23 cellular contexts compared by ENCODE assay signal in genomic region chr1:147077936-147078605, GRCh38.
DNase-seq lines count a peak whose midpoint lies in the region; ATAC-seq and TF ChIP-seq lines count a peak whose summit lies in the region.
"Had no signal": no experiment of that assay in that cellular context is flagged by ENCODE, and none has a peak within 500 bp of the region (broad histone marks: within the 10 kb centered on the region; RNA-seq: fewer than 3 reads in every experiment).

No MANE protein-coding gene starts in this region.

- H4K5ac ChIP-seq in H9 (ENCODE audit: insufficient read length, low read depth, low read length), result no peak overlapping the region

- H2BK15ac ChIP-seq in H9 (ENCODE audit: low read depth, low read length), result no peak overlapping the region

- H3K9ac ChIP-seq in H9 (ENCODE audit: extremely low read depth, insufficient read length, low read length) (no peak overlapping the region), endodermal cell (ENCODE audit: extremely low read depth, low read length, poor library complexity, severe bottlenecking) (no peak overlapping the region)
- H3K9ac ChIP-seq: KMS-11 had no signal

- no peaks in the 10 kb centered on the region for H3K79me2 ChIP-seq in H9 (ENCODE audit: insufficient read depth, low read length)

- H3K23ac ChIP-seq in H9 (ENCODE audit: insufficient read length, low read depth, low read length), result no peak overlapping the region

- H3K27ac Mint-ChIP-seq in activated CD4-positive, alpha-beta T cell treated with anti-CD3 and anti-CD28 coated beads for 36 hours, result no peak overlapping the region
- H3K27ac Mint-ChIP-seq in H9 (peak overlapping the region in 1 of 3 experiments; percentile 62; a peak in 1 of 7 replicates), endodermal cell (no peak overlapping the region), T-cell (peak overlapping the region in 1 of 2 donors; percentile 19)
- H3K27ac Mint-ChIP-seq: HFFc6 had no signal

- intact Hi-C loops in activated CD4-positive, alpha-beta T cell treated with anti-CD3 and anti-CD28 coated beads for 36 hours (cut with DNase I, micrococcal nuclease), result no loop called here

- H3K27me3 Mint-ChIP-seq in activated CD4-positive, alpha-beta T cell treated with anti-CD3 and anti-CD28 coated beads for 36 hours, result peaks cover 77% of the 10 kb centered on the region
- H3K27me3 Mint-ChIP-seq in H9 (ENCODE audit: low read depth) (peaks cover 99% of the 10 kb centered on the region), endodermal cell (ENCODE audit: insufficient read depth) (peaks cover 97% of the 10 kb centered on the region), T-cell (peaks cover 82 to 90% of the 10 kb centered on the region in 2 donors)

- peak overlapping the region; percentile 63 for H3K4me2 ChIP-seq in H9 (ENCODE audit: insufficient read depth, insufficient read length, low read length)
- H3K4me2 ChIP-seq: KMS-11 had no signal

- H3K23me2 ChIP-seq in H9 (ENCODE audit: insufficient read length, low read depth, low read length, poor library complexity, severe bottlenecking), result peaks cover 16% of the 10 kb centered on the region

- H3K18ac ChIP-seq in H9 (ENCODE audit: insufficient read length, low read depth, low read length), result no peak overlapping the region

- WGBS in H9 (ENCODE audit: extremely low coverage, insufficient read length, low lambda C conversion rate), result no CpG with 5 or more reads among the region's 37 CpGs
- 31 to 50% methylated on average over 27 to 37 of the region's 37 CpGs for WGBS in endodermal cell (ENCODE audit: insufficient coverage in 1 of 2, insufficient read length in 1 of 2), 2 experiments

- H3K4me3 Mint-ChIP-seq in activated CD4-positive, alpha-beta T cell treated with anti-CD3 and anti-CD28 coated beads for 36 hours, result no peak overlapping the region
- H3K4me3 Mint-ChIP-seq in H9, result peak overlapping the region in 1 of 2 experiments; percentile 77; a peak in 4 of 5 replicates
- peak overlapping the region; percentile 55 for H3K4me3 Mint-ChIP-seq in endodermal cell
- H3K4me3 Mint-ChIP-seq in T-cell, result peak overlapping the region in 1 of 3 donors; percentile 87
- H3K4me3 Mint-ChIP-seq: HFFc6, neural crest cell had no signal

- no peaks in the 10 kb centered on the region for H3K36me3 Mint-ChIP-seq in activated CD4-positive, alpha-beta T cell treated with anti-CD3 and anti-CD28 coated beads for 36 hours (ENCODE audit: low read depth)
- H3K36me3 Mint-ChIP-seq in H9 (ENCODE audit: insufficient read depth in 1 of 3, low read depth in 3 of 3) (peaks cover 0 to 2% (median 0%) of the 10 kb centered on the region in 3 experiments; a peak in 1 of 7 replicates), endodermal cell (ENCODE audit: low read depth) (no peaks in the 10 kb centered on the region), T-cell (no peaks in the 10 kb centered on the region)
- H3K36me3 Mint-ChIP-seq: CD4-positive, alpha-beta memory T cell had no signal

- H3K9me3 ChIP-seq in H9 (ENCODE audit: control insufficient read depth, low read depth, low read length) (no peaks in the 10 kb centered on the region), endodermal cell (ENCODE audit: control insufficient read depth, low read length) (peaks cover 11% of the 10 kb centered on the region)
- H3K9me3 ChIP-seq: heart right ventricle, upper lobe of left lung had no signal

- no peak overlapping the region for H3K14ac ChIP-seq in H9 (ENCODE audit: insufficient read depth, low read length)

- H3K56ac ChIP-seq in H9 (ENCODE audit: insufficient read length, low read depth, low read length), result no peak overlapping the region

- H3K4ac ChIP-seq in H9 (ENCODE audit: low read depth, low read length), result no peak overlapping the region

- H3K4me1 ChIP-seq in H9 (ENCODE audit: insufficient read depth, low read length) (no peaks in the 10 kb centered on the region), endodermal cell (ENCODE audit: control insufficient read depth, insufficient read depth, low read length) (no peaks in the 10 kb centered on the region)

- H4K20me1 ChIP-seq in H9 (ENCODE audit: control insufficient read depth, insufficient read depth, insufficient read length), result peaks cover 4% of the 10 kb centered on the region

- H2BK120ac ChIP-seq in H9 (ENCODE audit: low read depth, low read length, poor library complexity, severe bottlenecking), result no peak overlapping the region

- no peaks in the 10 kb centered on the region for H3K9me3 Mint-ChIP-seq in activated CD4-positive, alpha-beta T cell treated with anti-CD3 and anti-CD28 coated beads for 36 hours (ENCODE audit: low read depth)
- peaks cover 0 to 6% of the 10 kb centered on the region in 2 experiments; a peak in 1 of 5 replicates for H3K9me3 Mint-ChIP-seq in H9
- H3K9me3 Mint-ChIP-seq in endodermal cell, result peaks cover 16% of the 10 kb centered on the region
- peaks cover 2 to 7% (median 3%) of the 10 kb centered on the region in 3 donors for H3K9me3 Mint-ChIP-seq in T-cell

- no peak overlapping the region for H2BK12ac ChIP-seq in H9 (ENCODE audit: insufficient read length, low read depth, low read length)

- H3K27me3 ChIP-seq in H9 (ENCODE audit: insufficient read depth, low read length) (peaks cover 73% of the 10 kb centered on the region), endodermal cell (ENCODE audit: control insufficient read depth, insufficient read depth, low read length, poor library complexity, severe bottlenecking) (peaks cover 100% of the 10 kb centered on the region)

- H2BK20ac ChIP-seq in H9 (ENCODE audit: low read depth, low read length, poor library complexity, severe bottlenecking), result no peak overlapping the region

- H3K27ac ChIP-seq in H9 (ENCODE audit: insufficient read length, low read depth, low read length), result no peak overlapping the region
- no peak overlapping the region for H3K27ac ChIP-seq in endodermal cell (ENCODE audit: low read depth, low read length)
- H3K27ac ChIP-seq: 22Rv1, heart right ventricle, KMS-11, upper lobe of left lung had no signal

- POLR2A ChIA-PET in activated CD4-positive, alpha-beta T cell treated with anti-CD3 and anti-CD28 coated beads for 36 hours (lab: Charles Lee), result no interaction called here
- POLR2A ChIA-PET in T-cell (lab: Charles Lee), result no interaction called here

- H4K8ac ChIP-seq in H9 (replicated peaks; ENCODE audit: insufficient read length, low read depth, low read length), result no peak overlapping the region

- peak overlapping the region; percentile 56 for H3K4me3 ChIP-seq in endodermal cell (ENCODE audit: low read length)
- H3K4me3 ChIP-seq: heart right ventricle, lung, upper lobe of left lung had no signal

- TF ChIP-seq CTCF in H9 (conservative IDR thresholded peaks at IDR 0.05), result no peak
- no peak for TF ChIP-seq CTCF in endodermal cell (conservative IDR thresholded peaks at IDR 0.05)

- H2AK5ac ChIP-seq in H9 (ENCODE audit: insufficient read length, low read length), result no peak overlapping the region

- no peak overlapping the region for H2BK5ac ChIP-seq in H9 (ENCODE audit: insufficient read length, low read length)

- no peak overlapping the region for H2AFZ ChIP-seq in H9 (ENCODE audit: low read length)

- no peaks in the 10 kb centered on the region for H3K79me1 ChIP-seq in H9 (ENCODE audit: insufficient read depth, low read depth, low read length, poor library complexity, severe bottlenecking)

- no peak for ATAC-seq in activated CD4-positive, alpha-beta T cell treated with anti-CD3 and anti-CD28 coated beads for 36 hours
- ATAC-seq in T-cell (replicated peaks in 1 of 4), result no peak
- ATAC-seq: activated CD4-positive, CD25-positive, alpha-beta regulatory T cell treated with anti-CD3 and anti-CD28 coated beads, Interleukin-2, amount 50 U/mL, for 24 hours; heart right ventricle; Panc1 had no signal

- H3K36me3 ChIP-seq in endodermal cell (ENCODE audit: control insufficient read depth, insufficient read depth, low read length), result no peaks in the 10 kb centered on the region
- H3K36me3 ChIP-seq: heart right ventricle, upper lobe of left lung had no signal

- CTCF ChIA-PET in activated CD4-positive, alpha-beta T cell treated with anti-CD3 and anti-CD28 coated beads for 36 hours (lab: Charles Lee), result no interaction called here
- CTCF ChIA-PET in T-cell (lab: Charles Lee), result no interaction called here

- H3K4me1 Mint-ChIP-seq in activated CD4-positive, alpha-beta T cell treated with anti-CD3 and anti-CD28 coated beads for 36 hours, result peaks cover 31% of the 10 kb centered on the region
- H3K4me1 Mint-ChIP-seq in H9, result peaks cover 19 to 28% of the 10 kb centered on the region in 2 experiments
- H3K4me1 Mint-ChIP-seq in endodermal cell, result peaks cover 12% of the 10 kb centered on the region
- peaks cover 34 to 43% (median 38%) of the 10 kb centered on the region in 3 donors for H3K4me1 Mint-ChIP-seq in T-cell
- H3K4me1 Mint-ChIP-seq: neural crest cell had no signal

- H3T11ph ChIP-seq in H9 (ENCODE audit: low read length), result no peak overlapping the region

- no peak overlapping the region for H4K91ac ChIP-seq in H9 (ENCODE audit: insufficient read length, low read depth, low read length)

- peak; percentile 9 for DNase-seq in activated CD4-positive, alpha-beta T cell treated with anti-CD3 and anti-CD28 coated beads for 36 hours
- DNase-seq in activated CD4-positive, alpha-beta T cell treated with anti-CD3 and anti-CD28 coated beads for 1 hour, result no peak
- DNase-seq in H9, result no peak
- DNase-seq in endodermal cell, result no peak
- DNase-seq in left kidney (ENCODE audit: low read depth, low spot score), result peak; percentile 41
- no peak for DNase-seq in T-cell
- DNase-seq in D341Med (ENCODE audit: low spot score), result no peak
- no peak for DNase-seq in NCI-H82 treated with DMSO at 0.1 percent for 48 hours (lab: John Stamatoyannopoulos, UW; ENCODE audit: unreplicated experiment)
- DNase-seq: CD4-positive, alpha-beta memory T cell; heart right ventricle; HFFc6; islet precursor cell; NCI-H146; NCI-H2171 treated with DMSO at 0.1 percent for 48 hours; NCI-H524 treated with DMSO at 0.1 percent for 48 hours; SIG-M5 had no signal

Comparison
In these comparisons a context has a peak if more than half of its experiments do, and no peak if none do; other contexts are left out.
1. DNase-seq: peak in activated CD4-positive, alpha-beta T cell treated with anti-CD3 and anti-CD28 coated beads for 36 hours (single experiment) and left kidney (single experiment); none in activated CD4-positive, alpha-beta T cell treated with anti-CD3 and anti-CD28 coated beads for 1 hour (single experiment), H9 (single experiment), endodermal cell (single experiment), T-cell (0 of 34), D341Med (single experiment) and NCI-H82 treated with DMSO at 0.1 percent for 48 hours (single experiment).